ENCODE assay signal across 8 cellular contexts in the genomic region with DNA sequence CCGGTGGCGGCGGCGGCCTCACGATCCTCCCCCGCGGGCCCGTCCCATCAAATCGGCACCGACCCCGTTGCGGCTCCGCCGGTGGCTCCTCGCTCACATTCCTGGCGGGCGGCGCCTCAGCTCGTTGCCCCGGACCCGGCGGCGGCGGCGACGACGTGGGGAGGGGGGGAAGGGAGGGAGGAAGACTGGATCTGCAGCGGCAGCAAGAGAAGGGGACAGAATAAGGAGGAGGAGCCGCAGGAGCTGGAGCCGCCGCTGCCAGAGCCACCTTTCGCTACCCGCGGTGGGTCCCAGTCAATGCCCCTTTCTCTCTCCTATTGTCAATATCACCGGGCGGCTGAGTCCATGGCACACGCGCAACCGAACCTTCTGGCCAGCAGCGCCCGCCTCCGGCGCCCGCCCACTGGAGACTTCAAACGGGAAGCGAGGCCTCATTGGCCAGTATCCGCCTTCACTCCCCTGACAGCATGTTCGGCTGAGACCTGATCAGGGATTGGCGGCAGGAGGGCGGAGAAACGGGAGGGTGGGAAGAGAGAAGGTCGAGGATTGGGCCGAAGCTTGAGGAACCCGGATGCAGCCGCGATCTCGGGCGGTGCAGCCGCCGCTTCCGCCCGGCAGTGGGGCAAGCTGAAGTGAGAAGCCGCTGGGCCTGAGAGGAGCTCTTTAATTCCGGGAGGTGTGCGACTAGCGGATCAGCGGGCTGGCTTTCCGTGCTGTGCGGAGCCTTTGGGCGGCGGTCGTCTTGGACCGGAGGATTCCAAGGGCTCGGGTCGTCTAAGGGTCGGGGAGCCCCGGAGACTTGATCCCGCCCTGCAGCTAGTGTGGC. TPM values are rescaled to one million over a fixed set of nuclear protein-coding genes. Genes with fewer than 3 reads are reported as not detected.
DNase-seq lines count a peak whose midpoint lies in the region; ATAC-seq, FAIRE-seq and TF ChIP-seq lines count a peak whose summit lies in the region.

TSS of gene PPP2R5E (minus strand) at position 378 of the 826 bp plus-strand sequence. CDS start 3,692 bp downstream, outside the sequence.

- peak within 1 kb of the TSS; percentile 99 for H3K4me3 Mint-ChIP-seq in type B pancreatic cell

- peak within 1 kb of the TSS; percentile 96 for H3K27ac Mint-ChIP-seq in type B pancreatic cell

- peak; percentile 96 for TF ChIP-seq POLR2A in GM12892 (IDR thresholded peaks at IDR 0.05; ENCODE audit: low read depth, low read length)
- peak in 1 of 2 donors; percentile 87 for TF ChIP-seq POLR2A in heart left ventricle (IDR thresholded peaks at IDR 0.05)

- no peaks in the 10 kb centered on the region for H3K27me3 ChIP-seq in heart left ventricle

- H3K27ac ChIP-seq in heart left ventricle, result peak within 1 kb of the TSS; percentile 54 to 96 (median 92)

- intact Hi-C loops in heart left ventricle (cut with DNase I), result loop anchor here (1.0 to 10.0 kb wide), 16 partner anchors 51 to 368 kb away; partner anchors contain the start of gene WDR89 (in 6 of the 10)

- H3K36me3 Mint-ChIP-seq in type B pancreatic cell, result peaks cover 17% of the 10 kb centered on the region

- peak within 1 kb of the TSS; percentile 83 to 100 (median 94) for H3K4me3 ChIP-seq in heart left ventricle

- no peaks in the 10 kb centered on the region for H3K9me3 ChIP-seq in heart left ventricle

- WGBS in heart left ventricle, 4 donors, result 0 to 1% (median 0%) methylated on average over 27 to 78 of the region's 78 CpGs

- H3K36me3 ChIP-seq in heart left ventricle, result peaks cover 0 to 19% (median 14%) of the 10 kb centered on the region in 9 donors

- peaks cover 28% of the 10 kb centered on the region for H3K4me1 Mint-ChIP-seq in type B pancreatic cell (ENCODE audit: unreplicated experiment)

- H3K9me3 Mint-ChIP-seq in type B pancreatic cell, result no peaks in the 10 kb centered on the region

- H3K27me3 Mint-ChIP-seq in type B pancreatic cell, result no peaks in the 10 kb centered on the region

- DNase-seq in GM12892 (ENCODE audit: insufficient read length) (peak; percentile 87), NCI-H146 (lab: John Stamatoyannopoulos, UW) (peak; percentile 97), T-helper 1 cell (peak; percentile 94 to 99 (median 96)), amniotic epithelial cell (ENCODE audit: low read depth) (peak; percentile 98), heart left ventricle (peak; percentile 98 to 99 (median 99)), pons (ENCODE audit: low spot score) (peak; percentile 100), type B pancreatic cell (ENCODE audit: extremely low spot score, unreplicated experiment) (peak; percentile 96)

- FAIRE-seq in GM12892 (lab: Jason Lieb, UNC), result peak; percentile 97

- H3K4me1 ChIP-seq in heart left ventricle, result peaks cover 0 to 26% (median 21%) of the 10 kb centered on the region in 12 donors

- peak; percentile 96 for ATAC-seq in HG02852 (IDR thresholded peaks at IDR 0.05; ENCODE audit: unreplicated experiment)
- ATAC-seq in heart left ventricle, result peak; percentile 99 to 100 (median 100)

- TF ChIP-seq CTCF in heart left ventricle (IDR thresholded peaks at IDR 0.05) (peak in 1 of 12 donors; percentile 3), type B pancreatic cell (conservative IDR thresholded peaks at IDR 0.05) (no peak)

RNA-seq across cellular contexts. Expression of gene PPP2R5E, which starts in this region (rescaled TPM):
- 24.5 TPM for polyA plus RNA-seq in GM12892 (2012; ENCODE audit: missing spikeins)
- total RNA-seq in heart left ventricle (10 to 100 TPM; 16.2 to 44.2 (median 37.6) TPM), type B pancreatic cell (ENCODE audit: low replicate concordance) (47.3 and 50.8 TPM in 2 replicates)
- polyA plus RNA-seq in heart left ventricle, result 10 to 100 TPM in 1 of 2 donors, 1 to 10 TPM in 1; 6.2 to 18.6 TPM

Comparison
In these comparisons a context has a peak if more than half of its experiments do, and no peak if none do; other contexts are left out.
1. Peak in every context shown above with its lines: DNase-seq, ATAC-seq, H3K4me3 ChIP-seq and H3K27ac ChIP-seq.